8 cellular contexts compared by ENCODE assay signal in the genomic region with DNA sequence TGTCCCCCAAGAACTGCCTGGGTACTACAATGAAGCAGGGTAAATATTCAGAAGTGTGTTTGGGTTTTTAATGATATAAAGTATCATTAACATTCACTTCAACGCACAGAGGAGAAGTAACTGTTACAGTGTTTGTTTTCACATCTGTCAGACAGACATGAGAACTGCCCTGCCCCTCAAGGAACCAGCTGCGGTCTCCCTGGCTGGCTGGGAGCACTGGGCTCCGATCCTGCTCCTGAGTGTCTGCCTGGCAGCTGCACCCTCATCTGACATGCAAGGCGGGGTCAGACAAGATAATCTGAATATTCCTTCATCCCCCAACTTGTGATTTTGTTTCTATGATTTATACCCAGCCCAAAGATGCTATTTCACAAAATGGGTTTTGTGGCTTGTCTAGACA.
A peak's percentile ranks its signal among the peaks of the same experiment; 100 is the strongest.
DNase-seq lines count a peak whose midpoint lies in the region.

No MANE protein-coding gene starts in this region.

- no peaks in the 10 kb centered on the region for H3K27me3 ChIP-seq in stomach smooth muscle (ENCODE audit: control insufficient read depth in 1 of 2, insufficient read depth in 2 of 2, low read length in 2 of 2)

- H3K9me3 Mint-ChIP-seq in activated CD4-positive, alpha-beta memory T cell treated with anti-CD3 and anti-CD28 coated beads, Interleukin-2, amount 10 ng/mL, durations not matched to agents 7 days and 5 days, result no peaks in the 10 kb centered on the region

- H3K9me3 ChIP-seq in stomach smooth muscle (ENCODE audit: control insufficient read depth in 2 of 2, low read length in 2 of 2), result no peaks in the 10 kb centered on the region

- H3K9ac ChIP-seq in stomach smooth muscle (ENCODE audit: low read length in 2 of 2), result no peak overlapping the region

- POLR2A ChIA-PET in activated CD4-positive, alpha-beta memory T cell treated with anti-CD3 and anti-CD28 coated beads, Interleukin-2, amount 10 ng/mL, durations not matched to agents 7 days and 5 days (lab: Charles Lee), result interaction anchor here (1.5 to 6.7 kb wide), 3 partner anchors 9 to 43 kb away, joined by 3 to 170 read pairs (median 61); no protein-coding TSS in a partner anchor

- H3K36me3 Mint-ChIP-seq in activated CD4-positive, alpha-beta memory T cell treated with anti-CD3 and anti-CD28 coated beads, Interleukin-2, amount 10 ng/mL, durations not matched to agents 7 days and 5 days (ENCODE audit: low read depth), result peaks cover 44% of the 10 kb centered on the region

- peak overlapping the region; percentile 94 for H3K27ac Mint-ChIP-seq in activated CD4-positive, alpha-beta memory T cell treated with anti-CD3 and anti-CD28 coated beads, Interleukin-2, amount 10 ng/mL, durations not matched to agents 7 days and 5 days

- peak overlapping the region; percentile 46 for H3K27ac ChIP-seq in stomach smooth muscle (ENCODE audit: low read length)

- H3K4me3 Mint-ChIP-seq in activated CD4-positive, alpha-beta memory T cell treated with anti-CD3 and anti-CD28 coated beads, Interleukin-2, amount 10 ng/mL, durations not matched to agents 7 days and 5 days, result no peak overlapping the region

- H3K4me1 Mint-ChIP-seq in activated CD4-positive, alpha-beta memory T cell treated with anti-CD3 and anti-CD28 coated beads, Interleukin-2, amount 10 ng/mL, durations not matched to agents 7 days and 5 days, result peaks cover 88% of the 10 kb centered on the region

- no peaks in the 10 kb centered on the region for H3K27me3 Mint-ChIP-seq in activated CD4-positive, alpha-beta memory T cell treated with anti-CD3 and anti-CD28 coated beads, Interleukin-2, amount 10 ng/mL, durations not matched to agents 7 days and 5 days

- peak; percentile 45 for DNase-seq in SIG-M5 treated with dmso at 0.1 percent for 504 hours (lab: John Stamatoyannopoulos, UW; ENCODE audit: unreplicated experiment)
- no peak for DNase-seq in SIG-M5 (lab: John Stamatoyannopoulos, UW)
- DNase-seq in activated CD4-positive, alpha-beta memory T cell treated with anti-CD3 and anti-CD28 coated beads, Interleukin-2, amount 10 ng/mL, durations not matched to agents 7 days and 5 days, result no peak
- peak; percentile 39 for DNase-seq in iris pigment epithelial cell (ENCODE audit: low read depth)
- DNase-seq in DMS53 (lab: John Stamatoyannopoulos, UW), result no peak
- DNase-seq in stimulated activated CD4-positive, alpha-beta T cell treated with anti-CD3 and anti-CD28 coated beads, Interleukin-1b, Interleukin-23, amount 100 ng/mL, for 48 hours, result no peak
- DNase-seq in COLO829 (ENCODE audit: low spot score), result no peak

- H3K4me3 ChIP-seq in stomach smooth muscle (ENCODE audit: low read length in 2 of 2), result no peak overlapping the region

- H3K36me3 ChIP-seq in stomach smooth muscle (ENCODE audit: control insufficient read depth in 2 of 2, insufficient read depth in 2 of 2, low read length in 2 of 2), result peaks cover 3 to 4% of the 10 kb centered on the region in 2 donors

- peaks cover 35% of the 10 kb centered on the region for H3K4me1 ChIP-seq in stomach smooth muscle (ENCODE audit: control insufficient read depth, insufficient read depth, low read length)

- CTCF ChIA-PET in activated CD4-positive, alpha-beta memory T cell treated with anti-CD3 and anti-CD28 coated beads, Interleukin-2, amount 10 ng/mL, durations not matched to agents 7 days and 5 days (lab: Charles Lee), result interaction anchor here (0.7 to 2.1 kb wide), 3 partner anchors 10 to 84 kb away, joined by 3 to 6 read pairs (median 4); no protein-coding TSS in a partner anchor

Comparison
In these comparisons a context has a peak if more than half of its experiments do, and no peak if none do; other contexts are left out.
1. DNase-seq: peak in SIG-M5 treated with dmso at 0.1 percent for 504 hours (single experiment) and iris pigment epithelial cell (single experiment); none in SIG-M5 (single experiment), activated CD4-positive, alpha-beta memory T cell treated with anti-CD3 and anti-CD28 coated beads, Interleukin-2, amount 10 ng/mL, durations not matched to agents 7 days and 5 days (single experiment), DMS53 (single experiment), stimulated activated CD4-positive, alpha-beta T cell treated with anti-CD3 and anti-CD28 coated beads, Interleukin-1b, Interleukin-23, amount 100 ng/mL, for 48 hours (single experiment) and COLO829 (single experiment).